ENCODE assay signal across 1 cellular context in genomic region chr14:75434557-75435248, GRCh38.
TF ChIP-seq lines count a peak whose summit lies in the region.

No MANE protein-coding gene starts in this region.

TF ChIP-seq in GM12878, 131 proteins besides CTCF, POLR2A, EP300 and RAD21:
- TF ChIP-seq ZNF24 (IDR thresholded peaks at IDR 0.05), result peak; percentile 64; the same call in 1 of the 2 replicates
- no peak for TF ChIP-seq KAT2A (conservative IDR thresholded peaks at IDR 0.05; ENCODE audit: control insufficient read depth, low read depth, low read length)
- TF ChIP-seq CHD4 (IDR thresholded peaks at IDR 0.05), result no peak
